In genomic region chr11:8384199-8384821, GRCh38 we compare ENCODE assay signal across 1 cellular context.
TF ChIP-seq lines count a peak whose summit lies in the region.

No MANE protein-coding gene starts in this region.

TF ChIP-seq in K562, 482 proteins besides CTCF, POLR2A, EP300 and RAD21 (continued from another document):
- TF ChIP-seq TOE1 (IDR thresholded peaks at IDR 0.05; ENCODE audit: borderline replicate concordance), result peak; percentile 92
- TF ChIP-seq TOE1 (CRISPR knock-in tag; IDR thresholded peaks at IDR 0.05; ENCODE audit: borderline replicate concordance, low read depth), result no peak
- peak; percentile 27; the same call in 1 of the 2 replicates for TF ChIP-seq CBFA2T2 (conservative IDR thresholded peaks at IDR 0.05)
- TF ChIP-seq HDGF (IDR thresholded peaks at IDR 0.05), result no peak
- TF ChIP-seq CREM (IDR thresholded peaks at IDR 0.05; ENCODE audit: low read depth), result peak; percentile 44; the same call in 1 of the 2 replicates
- peak; percentile 57; the same call in 1 of the 2 replicates for TF ChIP-seq LEF1 (IDR thresholded peaks at IDR 0.05)
- peak; percentile 88 for TF ChIP-seq FOSL1 (tag; conservative IDR thresholded peaks at IDR 0.05)
- TF ChIP-seq DPF2 (IDR thresholded peaks at IDR 0.05), result peak; percentile 79
- no peak for TF ChIP-seq SREBF1 (IDR thresholded peaks at IDR 0.05; ENCODE audit: borderline replicate concordance, low read depth, low read length)
- peak; percentile 39; the same call in 1 of the 2 replicates for TF ChIP-seq CXXC5 (CRISPR knock-in tag; IDR thresholded peaks at IDR 0.05)
- TF ChIP-seq SOX6 (IDR thresholded peaks at IDR 0.05), result peak; percentile 86
- peak; percentile 93 for TF ChIP-seq C11orf30 (IDR thresholded peaks at IDR 0.05; ENCODE audit: low read depth)
- peak; percentile 46; the same call in 1 of the 2 replicates for TF ChIP-seq SMARCC2 (IDR thresholded peaks at IDR 0.05; ENCODE audit: low read depth)
- TF ChIP-seq MEIS2 (IDR thresholded peaks at IDR 0.05; ENCODE audit: partially characterized antibody), result peak; percentile 67
- peak; percentile 61; the same call in 1 of the 2 replicates for TF ChIP-seq SMARCA4 (IDR thresholded peaks at IDR 0.05)
